Comparison of ENCODE assay signal across 8 cellular contexts in genomic region chr7:128739048-128739962, GRCh38. TPM values are rescaled to one million over a fixed set of nuclear protein-coding genes. Genes with fewer than 3 reads are reported as not detected.
DNase-seq lines count a peak whose midpoint lies in the region; ATAC-seq and TF ChIP-seq lines count a peak whose summit lies in the region.

Gene CALU, plus strand, starts transcription at chr7:128739359. Its CDS starts 9,225 bp downstream, at chr7:128748584.

- peaks cover 51% of the 10 kb centered on the region for H3K79me2 ChIP-seq in ACC112 (ENCODE audit: control insufficient read depth, insufficient read depth, low read length, unreplicated experiment)
- H3K79me2 ChIP-seq in mammary epithelial cell (ENCODE audit: insufficient read depth, low read length), result peaks cover 52% of the 10 kb centered on the region

- BruUV-seq in mammary epithelial cell (replicated peaks; lab: Mats Ljungman, UMichigan), result no TSS peak

- dilution Hi-C loops in mammary epithelial cell (cut with HindIII; ENCODE audit: low sequenced_read_pairs), result no loop called here

- CTCF ChIA-PET in mammary epithelial cell (lab: Charles Lee; ENCODE audit: low non-redundant PET), result no interaction called here

- intact Hi-C loops in mammary epithelial cell (cut with micrococcal nuclease), result loop anchor here (2.0 kb wide), 1 partner anchor 41 kb away; no protein-coding TSS in a partner anchor

- 2% methylated on average over 9 of the region's 74 CpGs for WGBS in mammary epithelial cell (ENCODE audit: low coverage, missing lambda C conversion rate)

- ATAC-seq in GM18870 (IDR thresholded peaks at IDR 0.05; ENCODE audit: unreplicated experiment), result peak; percentile 90
- peak; percentile 96 for ATAC-seq in HG03135 (IDR thresholded peaks at IDR 0.05; ENCODE audit: unreplicated experiment)

- DNase-seq in NCI-H2196 treated with DMSO at 0.1 percent for 48 hours (lab: John Stamatoyannopoulos, UW; ENCODE audit: unreplicated experiment), result peak; percentile 89
- peak; percentile 97 for DNase-seq in WERI-Rb-1
- peak; percentile 92 for DNase-seq in mammary epithelial cell

- H3K9ac ChIP-seq in mammary epithelial cell (ENCODE audit: insufficient read depth, low read length) (peak within 1 kb of the TSS; percentile 91), iPS-20b (ENCODE audit: low read depth, low read length) (peak within 1 kb of the TSS; percentile 88)

- TF ChIP-seq CTCF in WERI-Rb-1 (IDR thresholded peaks at IDR 0.05; ENCODE audit: low read depth, low read length) (no peak), mammary epithelial cell (conservative IDR thresholded peaks at IDR 0.05 in 1 of 2, IDR thresholded peaks at IDR 0.05 in 1 of 2; ENCODE audit: extremely low read depth in 1 of 2, insufficient read depth in 1 of 2, low read depth in 1 of 2, low read length in 2 of 2) (no peak)

- H4K20me1 ChIP-seq in mammary epithelial cell (ENCODE audit: insufficient read depth, low read length), result no peaks in the 10 kb centered on the region

- H3K4me2 ChIP-seq in mammary epithelial cell (ENCODE audit: insufficient read depth, low read depth, low read length), result peak within 1 kb of the TSS; percentile 92

- H3K27ac ChIP-seq in ACC112 (ENCODE audit: low read depth, low read length) (peak within 1 kb of the TSS; percentile 94), WERI-Rb-1 (peak within 1 kb of the TSS; percentile 79), mammary epithelial cell (ENCODE audit: insufficient read depth, low read depth, low read length) (peak within 1 kb of the TSS; percentile 86), iPS-20b (ENCODE audit: low read length) (peak within 1 kb of the TSS; percentile 76), skin epidermis (peak within 1 kb of the TSS; percentile 37 to 97 (median 91))

- peaks cover 45% of the 10 kb centered on the region for H3K4me1 ChIP-seq in ACC112 (ENCODE audit: control insufficient read depth, insufficient read depth, low read length, unreplicated experiment)
- peaks cover 46% of the 10 kb centered on the region for H3K4me1 ChIP-seq in mammary epithelial cell (ENCODE audit: insufficient read depth, low read length)
- H3K4me1 ChIP-seq in iPS-20b (ENCODE audit: insufficient read depth, low read length), result peaks cover 4% of the 10 kb centered on the region

- in situ Hi-C loops in mammary epithelial cell (cut with MboI; ENCODE audit: low sequenced_read_pairs in 2 of 2), result no loop called here

- peak within 1 kb of the TSS; percentile 89 for H3K4me3 ChIP-seq in ACC112 (ENCODE audit: low read depth, low read length)
- peak within 1 kb of the TSS; percentile 99 for H3K4me3 ChIP-seq in WERI-Rb-1 (ENCODE audit: low read depth, low read length)
- peak within 1 kb of the TSS; percentile 73 to 98 (median 96) for H3K4me3 ChIP-seq in mammary epithelial cell (replicated peaks in 1 of 3; ENCODE audit: insufficient read depth in 1 of 3, low read depth in 2 of 3, low read length in 3 of 3)
- peak within 1 kb of the TSS; percentile 94 for H3K4me3 ChIP-seq in iPS-20b (ENCODE audit: low read length)
- H3K4me3 ChIP-seq in skin epidermis, result peak within 1 kb of the TSS; percentile 77 to 99 (median 96)

- no peaks in the 10 kb centered on the region for H3K9me3 ChIP-seq in WERI-Rb-1 (ENCODE audit: severe bottlenecking)
- no peaks in the 10 kb centered on the region for H3K9me3 ChIP-seq in mammary epithelial cell (replicated peaks; ENCODE audit: insufficient read depth, low read length)
- no peaks in the 10 kb centered on the region for H3K9me3 ChIP-seq in iPS-20b (ENCODE audit: insufficient read depth, low read depth, low read length)

- H2AFZ ChIP-seq in ACC112 (ENCODE audit: low read length, unreplicated experiment) (peak within 1 kb of the TSS; percentile 17), mammary epithelial cell (ENCODE audit: low read depth, low read length) (peak within 1 kb of the TSS; percentile 89)

- H3K36me3 ChIP-seq in ACC112 (ENCODE audit: insufficient read depth, low read length) (no peaks in the 10 kb centered on the region), WERI-Rb-1 (peaks cover 7% of the 10 kb centered on the region), mammary epithelial cell (ENCODE audit: insufficient read depth, low read length) (no peaks in the 10 kb centered on the region), iPS-20b (ENCODE audit: insufficient read depth, low read depth, low read length) (no peaks in the 10 kb centered on the region)

- H3K27me3 ChIP-seq in ACC112 (ENCODE audit: insufficient read depth, low read length) (no peaks in the 10 kb centered on the region), WERI-Rb-1 (ENCODE audit: insufficient read depth, low read depth, severe bottlenecking) (no peaks in the 10 kb centered on the region), mammary epithelial cell (ENCODE audit: insufficient read depth, low read length) (no peaks in the 10 kb centered on the region), iPS-20b (ENCODE audit: insufficient read depth, low read length) (no peaks in the 10 kb centered on the region)

RNA-seq across cellular contexts. Expression of gene CALU, which starts in this region (rescaled TPM):
- 100 to 1,000 TPM; 185 to 232 TPM for total RNA-seq in mammary epithelial cell
- 147 TPM for polyA plus RNA-seq in mammary epithelial cell
- 97.6 TPM for polyA minus RNA-seq in mammary epithelial cell

Comparison
In these comparisons a context has a peak if more than half of its experiments do, and no peak if none do; other contexts are left out.
1. Peak in every context shown above with its lines: DNase-seq, ATAC-seq, H3K4me3 ChIP-seq and H3K27ac ChIP-seq.